Comparison of ENCODE assay signal across 8 cellular contexts in the genomic region with DNA sequence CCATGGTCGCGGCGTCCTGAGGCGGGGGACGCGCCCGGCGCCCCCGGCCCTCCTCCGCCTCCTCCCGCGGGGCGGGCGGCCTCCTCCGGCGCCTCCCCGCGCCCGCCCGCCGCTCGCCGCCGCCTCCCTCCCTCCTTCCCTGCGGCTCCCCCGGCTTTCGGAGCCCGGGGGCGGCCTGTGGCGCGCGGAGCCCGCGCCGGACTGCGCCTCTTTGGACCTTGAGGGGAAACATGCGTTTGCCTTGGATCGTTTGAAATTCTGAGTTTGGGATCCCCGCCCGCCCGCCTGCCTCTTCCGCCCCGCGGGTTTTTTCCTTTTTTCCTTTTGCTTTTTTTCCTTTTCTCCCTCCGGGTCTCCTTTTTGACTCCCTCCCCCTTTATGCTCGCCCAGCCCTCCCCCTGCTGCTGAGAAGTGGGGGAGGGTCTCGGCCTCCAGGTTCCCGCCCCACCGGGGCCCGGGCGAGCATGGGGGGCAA. TPM values are rescaled to one million over a fixed set of nuclear protein-coding genes. Genes with fewer than 3 reads are reported as not detected.
A peak's percentile ranks its signal among the peaks of the same experiment; 100 is the strongest.
DNase-seq lines count a peak whose midpoint lies in the region; ATAC-seq, FAIRE-seq and TF ChIP-seq lines count a peak whose summit lies in the region.

No MANE protein-coding gene starts in this region.

- no peak for FAIRE-seq in pancreas (lab: Jason Lieb, UNC)

- no peaks in the 10 kb centered on the region for H3K9me3 ChIP-seq in pancreas

- H3K27me3 Mint-ChIP-seq in activated T-cell treated with anti-CD3 and anti-CD28 coated beads, Interleukin-2, amount 50 U/mL, for 72 hours (ENCODE audit: low read depth): peaks cover 19% of the 10 kb centered on the region

- TF ChIP-seq CTCF in pancreas (IDR thresholded peaks at IDR 0.05): no peak

- H3K27me3 ChIP-seq in pancreas: no peaks in the 10 kb centered on the region

- H3K4me3 ChIP-seq in Jurkat, Clone E6-1 (ENCODE audit: low read length): peak overlapping the region; percentile 97
- H3K4me3 ChIP-seq in pancreas: peak overlapping the region; percentile 63 to 87 (median 73)

- peaks cover 0 to 2% of the 10 kb centered on the region in 2 donors for H3K9me3 Mint-ChIP-seq in activated T-cell treated with anti-CD3 and anti-CD28 coated beads, Interleukin-2, amount 50 U/mL, for 72 hours

- peaks cover 5 to 16% (median 7%) of the 10 kb centered on the region in 3 donors for H3K4me1 ChIP-seq in pancreas

- ATAC-seq in GM21447 (IDR thresholded peaks at IDR 0.05; ENCODE audit: unreplicated experiment) (peak; percentile 25), pancreas (peak; percentile 6 to 39 (median 18)), GM21360 (IDR thresholded peaks at IDR 0.05; ENCODE audit: unreplicated experiment) (no peak)
- ATAC-seq in activated T-cell treated with anti-CD3 and anti-CD28 coated beads, Interleukin-2, amount 50 U/mL, for 72 hours (replicated peaks in 1 of 2): peak; percentile 43

- H3K4me1 Mint-ChIP-seq in activated T-cell treated with anti-CD3 and anti-CD28 coated beads, Interleukin-2, amount 50 U/mL, for 72 hours (ENCODE audit: low read depth): peaks cover 48% of the 10 kb centered on the region

- H3K27ac ChIP-seq in pancreas: peak overlapping the region; percentile 13 to 59 (median 52)

- peak overlapping the region; percentile 94 to 98 for H3K4me3 Mint-ChIP-seq in activated T-cell treated with anti-CD3 and anti-CD28 coated beads, Interleukin-2, amount 50 U/mL, for 72 hours

- H3K36me3 ChIP-seq in pancreas: no peaks in the 10 kb centered on the region

- 1% methylated on average over 24 to 51 of the region's 51 CpGs for WGBS in pancreas, 2 donors

- H3K36me3 Mint-ChIP-seq in activated T-cell treated with anti-CD3 and anti-CD28 coated beads, Interleukin-2, amount 50 U/mL, for 72 hours (ENCODE audit: insufficient read depth in 2 of 2): peaks cover 6 to 7% of the 10 kb centered on the region in 2 donors

- intact Hi-C loops in head of caudate nucleus (cut with DNase I): loop anchor here (2.0 kb wide), 1 partner anchor 112 kb away; no protein-coding TSS in a partner anchor
- intact Hi-C loops in pancreas (cut with DNase I): loop anchor here in 2 of 3 donors (5.0 kb wide), 1 partner anchor 113 kb away; no protein-coding TSS in a partner anchor

- H3K27ac Mint-ChIP-seq in activated T-cell treated with anti-CD3 and anti-CD28 coated beads, Interleukin-2, amount 50 U/mL, for 72 hours: no peak overlapping the region

- peak; percentile 33 for DNase-seq in Daoy (ENCODE audit: low read depth)
- no peak for DNase-seq in Jurkat, Clone E6-1 (ENCODE audit: low read depth, low spot score)
- peak; percentile 42 for DNase-seq in activated T-cell treated with anti-CD3 and anti-CD28 coated beads, Interleukin-2, amount 50 U/mL, for 72 hours
- DNase-seq in head of caudate nucleus: peak in 37 of 42 donors; percentile 19 to 77 (median 45)
- peak; percentile 25 to 71 (median 44) for DNase-seq in pancreas
- DNase-seq in LoVo (ENCODE audit: low spot score): no peak

RNA-seq across cellular contexts. Expression of gene ZNRF1, which starts 0.4 kb away (rescaled TPM):
- total RNA-seq in Daoy (2014; rRNA removed; shearing (Covaris generic)): 17.5 and 21.9 TPM in 2 replicates
- 157 TPM for polyA plus RNA-seq in Jurkat, Clone E6-1 (2012; ENCODE audit: insufficient read depth, insufficient read length)
- total RNA-seq in activated T-cell treated with anti-CD3 and anti-CD28 coated beads, Interleukin-2, amount 50 U/mL, for 72 hours: 10 to 100 TPM; 42.9 to 69.1 TPM
- total RNA-seq in pancreas: 10 to 100 TPM in 1 of 6 donors, 1 to 10 TPM in 5; 5.4 to 11.4 (median 8.1) TPM
- 1 to 10 TPM; 5.3 to 7.9 TPM for polyA plus RNA-seq in pancreas

RNA-seq across cellular contexts. Expression of gene WDR59, which starts 14.3 kb away (rescaled TPM):
- total RNA-seq in Daoy (2014; rRNA removed; shearing (Covaris generic)): 3.8 and 9.4 TPM in 2 replicates
- polyA plus RNA-seq in Jurkat, Clone E6-1 (2012; ENCODE audit: insufficient read depth, insufficient read length): 97.9 TPM
- total RNA-seq in activated T-cell treated with anti-CD3 and anti-CD28 coated beads, Interleukin-2, amount 50 U/mL, for 72 hours: 100 to 1,000 TPM; 100 to 104 TPM
- total RNA-seq in pancreas: 10 to 100 TPM; 23.0 to 43.7 (median 31.9) TPM
- polyA plus RNA-seq in pancreas: 10 to 100 TPM; 30.0 to 62.3 TPM

Comparison
In these comparisons a context has a peak if more than half of its experiments do, and no peak if none do; other contexts are left out.
1. DNase-seq: peak in Daoy (single experiment), activated T-cell treated with anti-CD3 and anti-CD28 coated beads, Interleukin-2, amount 50 U/mL, for 72 hours (2 of 2), head of caudate nucleus (37 of 42) and pancreas (6 of 6); none in Jurkat, Clone E6-1 (single experiment) and LoVo (single experiment).